8 cellular contexts compared by ENCODE assay signal in the genomic region with DNA sequence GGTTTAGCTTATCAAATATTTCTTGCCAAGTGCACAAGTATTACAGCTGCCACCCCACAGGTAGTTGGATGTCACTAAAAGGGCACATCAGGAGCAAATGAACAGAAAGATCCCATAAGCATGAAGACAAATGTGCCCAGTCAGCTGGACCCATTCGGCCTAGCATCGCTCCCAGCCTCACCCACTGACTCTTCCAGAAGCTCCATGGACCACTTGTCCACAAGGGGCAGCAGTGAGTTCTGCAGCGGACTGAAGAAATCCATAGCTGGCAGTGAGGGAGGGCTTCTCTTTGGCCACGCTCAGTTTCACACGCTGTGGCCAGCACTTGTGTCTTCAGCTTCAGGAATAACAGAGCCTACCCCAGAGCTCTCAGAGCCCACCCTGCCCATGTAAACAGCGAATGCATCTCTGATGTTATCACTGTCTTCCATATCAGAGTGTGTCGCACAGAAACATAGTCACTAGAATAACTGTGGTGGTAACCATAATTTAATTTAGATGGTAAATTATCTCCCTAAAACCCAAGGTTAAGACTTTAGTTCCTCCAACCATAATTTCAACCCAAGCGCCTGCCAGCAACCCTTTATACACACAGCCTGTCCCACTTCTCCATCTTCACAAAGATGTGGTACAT. TPM values are rescaled to one million over a fixed set of nuclear protein-coding genes. Genes with fewer than 3 reads are reported as not detected.
DNase-seq lines count a peak whose midpoint lies in the region; ATAC-seq and TF ChIP-seq lines count a peak whose summit lies in the region.

No MANE protein-coding gene starts in this region.

- intact Hi-C loops in left ventricle myocardium inferior (cut with micrococcal nuclease): no loop called here

- peak; percentile 53 for ATAC-seq in GM21526 (IDR thresholded peaks at IDR 0.05; ENCODE audit: low FRiP score, unreplicated experiment)
- no peak for ATAC-seq in HG03108 (IDR thresholded peaks at IDR 0.05; ENCODE audit: unreplicated experiment)

- H3K4me3 ChIP-seq in left ventricle myocardium inferior: no peak overlapping the region
- H3K4me3 ChIP-seq in retinal pigment epithelial cell (ENCODE audit: low read length): no peak overlapping the region

- DNase-seq in DMS153 (lab: John Stamatoyannopoulos, UW) (peak; percentile 29), LHCN-M2 (ENCODE audit: low read depth) (peak; percentile 59), SKM-1 treated with dmso at 0.1 percent for 144 hours (lab: John Stamatoyannopoulos, UW; ENCODE audit: unreplicated experiment) (peak; percentile 67), left ventricle myocardium inferior (peak; percentile 48), retinal pigment epithelial cell (ENCODE audit: low read depth) (no peak)
- DNase-seq in activated naive CD8-positive, alpha-beta T cell treated with anti-CD3 and anti-CD28 coated beads, Interleukin-2, amount 50 U/mL, for 16 hours (ENCODE audit: low read depth, low spot score): peak; percentile 6

- no peaks in the 10 kb centered on the region for H3K36me3 ChIP-seq in left ventricle myocardium inferior

- H3K4me1 ChIP-seq in left ventricle myocardium inferior: no peaks in the 10 kb centered on the region

- no peaks in the 10 kb centered on the region for H3K9me3 ChIP-seq in left ventricle myocardium inferior (replicated peaks)

- TF ChIP-seq CTCF in left ventricle myocardium inferior (IDR thresholded peaks at IDR 0.05; ENCODE audit: borderline replicate concordance) (peak; percentile 88), retinal pigment epithelial cell (conservative IDR thresholded peaks at IDR 0.05; ENCODE audit: low read depth, low read length) (peak; percentile 99)

- no peak overlapping the region for H3K27ac ChIP-seq in left ventricle myocardium inferior (replicated peaks)

- no peaks in the 10 kb centered on the region for H3K27me3 ChIP-seq in left ventricle myocardium inferior (ENCODE audit: low read depth)

RNA-seq across cellular contexts. Expression of a gene that starts 15.8 kb away (rescaled TPM):
- total RNA-seq in LHCN-M2 (2014; rRNA removed) (not detected in 2 replicates), left ventricle myocardium inferior (not detected)
- not detected for polyA plus RNA-seq in LHCN-M2 (2012)
